Comparison of ENCODE assay signal across 18 cellular contexts in genomic region chr10:130558778-130559177, GRCh38.
A peak's percentile ranks its signal among the peaks of the same experiment; 100 is the strongest.
DNase-seq lines count a peak whose midpoint lies in the region; ATAC-seq and TF ChIP-seq lines count a peak whose summit lies in the region.
"Had no signal": no experiment of that assay in that cellular context is flagged by ENCODE, and none has a peak within 500 bp of the region (broad histone marks: within the 10 kb centered on the region; RNA-seq: fewer than 3 reads in every experiment).

No MANE protein-coding gene starts in this region.

- no peak for TF ChIP-seq CTCF in right atrium auricular region (IDR thresholded peaks at IDR 0.05)
- TF ChIP-seq CTCF in left ventricle myocardium inferior (IDR thresholded peaks at IDR 0.05; ENCODE audit: borderline replicate concordance) = no peak
- no peak for TF ChIP-seq CTCF in esophagus muscularis mucosa (IDR thresholded peaks at IDR 0.05)
- no peak for TF ChIP-seq CTCF in vagina (IDR thresholded peaks at IDR 0.05)

- TF ChIP-seq POLR2A in esophagus muscularis mucosa (IDR thresholded peaks at IDR 0.05; ENCODE audit: low read depth) = no peak
- no peak for TF ChIP-seq POLR2A in vagina (IDR thresholded peaks at IDR 0.05)

- H3K4me3 ChIP-seq in right atrium auricular region = no peak overlapping the region
- H3K4me3 ChIP-seq in left ventricle myocardium inferior = no peak overlapping the region
- H3K4me3 ChIP-seq in esophagus muscularis mucosa = no peak overlapping the region
- H3K4me3 ChIP-seq in vagina = no peak overlapping the region
- H3K4me3 ChIP-seq: K562 had no signal

- 74% methylated on average over 4 of the region's 4 CpGs for WGBS in esophagus muscularis mucosa

- H3K9me3 ChIP-seq in right atrium auricular region (no peaks in the 10 kb centered on the region), left ventricle myocardium inferior (replicated peaks) (no peaks in the 10 kb centered on the region), esophagus muscularis mucosa (no peaks in the 10 kb centered on the region), vagina (no peaks in the 10 kb centered on the region)

- no peak overlapping the region for H3K4me3 Mint-ChIP-seq in activated T-cell treated with anti-CD3 and anti-CD28 coated beads, Interleukin-2, amount 50 U/mL, for 4 hours
- H3K4me3 Mint-ChIP-seq: CD4-positive, CD25-positive, alpha-beta regulatory T cell; CD8-positive, alpha-beta memory T cell had no signal

- no peak for ATAC-seq in activated T-cell treated with anti-CD3 and anti-CD28 coated beads, Interleukin-2, amount 50 U/mL, for 4 hours
- no peak for ATAC-seq in HG03108 (IDR thresholded peaks at IDR 0.05; ENCODE audit: unreplicated experiment)
- ATAC-seq: K562 had no signal

- no peaks in the 10 kb centered on the region for H3K36me3 Mint-ChIP-seq in activated T-cell treated with anti-CD3 and anti-CD28 coated beads, Interleukin-2, amount 50 U/mL, for 4 hours (ENCODE audit: insufficient read depth)
- H3K36me3 Mint-ChIP-seq: CD4-positive, CD25-positive, alpha-beta regulatory T cell; CD8-positive, alpha-beta memory T cell had no signal

- no peaks in the 10 kb centered on the region for H3K27me3 Mint-ChIP-seq in activated T-cell treated with anti-CD3 and anti-CD28 coated beads, Interleukin-2, amount 50 U/mL, for 4 hours (ENCODE audit: low read depth)
- H3K27me3 Mint-ChIP-seq: CD4-positive, CD25-positive, alpha-beta regulatory T cell had no signal

- H3K9me3 Mint-ChIP-seq in activated T-cell treated with anti-CD3 and anti-CD28 coated beads, Interleukin-2, amount 50 U/mL, for 4 hours = peaks cover 3% of the 10 kb centered on the region
- H3K9me3 Mint-ChIP-seq: CD8-positive, alpha-beta memory T cell had no signal

- H3K36me3 ChIP-seq in right atrium auricular region (no peaks in the 10 kb centered on the region), left ventricle myocardium inferior (no peaks in the 10 kb centered on the region), esophagus muscularis mucosa (no peaks in the 10 kb centered on the region), vagina (no peaks in the 10 kb centered on the region)

- no peaks in the 10 kb centered on the region for H3K4me1 Mint-ChIP-seq in activated T-cell treated with anti-CD3 and anti-CD28 coated beads, Interleukin-2, amount 50 U/mL, for 4 hours (ENCODE audit: low read depth)
- H3K4me1 Mint-ChIP-seq: CD4-positive, CD25-positive, alpha-beta regulatory T cell; CD8-positive, alpha-beta memory T cell had no signal

- no peaks in the 10 kb centered on the region for H3K4me1 ChIP-seq in right atrium auricular region
- H3K4me1 ChIP-seq in left ventricle myocardium inferior = no peaks in the 10 kb centered on the region
- no peaks in the 10 kb centered on the region for H3K4me1 ChIP-seq in esophagus muscularis mucosa
- no peaks in the 10 kb centered on the region for H3K4me1 ChIP-seq in vagina

- H3K27ac ChIP-seq in right atrium auricular region (no peak overlapping the region), left ventricle myocardium inferior (replicated peaks) (no peak overlapping the region), esophagus muscularis mucosa (replicated peaks in 1 of 4) (no peak overlapping the region), vagina (no peak overlapping the region)

- DNase-seq in right atrium auricular region (ENCODE audit: low spot score) (peak; percentile 11), left ventricle myocardium inferior (no peak), NCI-H2171 (lab: John Stamatoyannopoulos, UW) (peak; percentile 5), esophagus muscularis mucosa (ENCODE audit: extremely low spot score) (peak; percentile 79), vagina (ENCODE audit: extremely low spot score in 2 of 2) (peak; percentile 6 to 12), amniotic stem cell (lab: John Stamatoyannopoulos, UW) (no peak)
- DNase-seq in activated T-cell treated with anti-CD3 and anti-CD28 coated beads, Interleukin-2, amount 50 U/mL, for 4 hours = no peak
- DNase-seq: 8988T; C1 segment of cervical spinal cord; CD4-positive, CD25-positive, alpha-beta regulatory T cell; CD8-positive, alpha-beta memory T cell; COR-L47; GDM1; GOT3; H7; IMR-90 had no signal

- TF ChIP-seq EP300 in esophagus muscularis mucosa (IDR thresholded peaks at IDR 0.05) = no peak

- no peaks in the 10 kb centered on the region for H3K27me3 ChIP-seq in right atrium auricular region
- H3K27me3 ChIP-seq in left ventricle myocardium inferior (ENCODE audit: low read depth) = peaks cover 48% of the 10 kb centered on the region
- peaks cover 0 to 14% (median 0%) of the 10 kb centered on the region in 4 donors for H3K27me3 ChIP-seq in esophagus muscularis mucosa
- no peaks in the 10 kb centered on the region for H3K27me3 ChIP-seq in vagina

- intact Hi-C loops in left ventricle myocardium inferior (cut with micrococcal nuclease) = no loop called here
- intact Hi-C loops in esophagus muscularis mucosa (cut with DNase I) = no loop called here
- intact Hi-C loops in vagina (cut with DNase I) = no loop called here

Comparison
In these comparisons a context has a peak if more than half of its experiments do, and no peak if none do; other contexts are left out.
1. DNase-seq: peak in right atrium auricular region (single experiment), NCI-H2171 (single experiment), esophagus muscularis mucosa (single experiment) and vagina (2 of 2); none in left ventricle myocardium inferior (single experiment), activated T-cell treated with anti-CD3 and anti-CD28 coated beads, Interleukin-2, amount 50 U/mL, for 4 hours (single experiment) and amniotic stem cell (single experiment).